ENCODE assay signal across 8 cellular contexts in genomic region chr19:46579286-46579944, GRCh38. TPM values are rescaled to one million over a fixed set of nuclear protein-coding genes. Genes with fewer than 3 reads are reported as not detected.
A peak's percentile ranks its signal among the peaks of the same experiment; 100 is the strongest.
DNase-seq lines count a peak whose midpoint lies in the region; ATAC-seq, FAIRE-seq and TF ChIP-seq lines count a peak whose summit lies in the region.

No MANE protein-coding gene starts in this region.

- peaks cover 3% of the 10 kb centered on the region for H3K27me3 Mint-ChIP-seq in glutamatergic neuron (ENCODE audit: unreplicated experiment)

- H3K4me3 ChIP-seq in kidney (ENCODE audit: low read length in 2 of 2) (no peak overlapping the region), upper lobe of left lung (no peak overlapping the region)

- no peak overlapping the region for H3K9ac ChIP-seq in kidney (ENCODE audit: low read length in 2 of 2)

- H3K27ac ChIP-seq in kidney (ENCODE audit: low read depth in 2 of 2, low read length in 2 of 2) (no peak overlapping the region), upper lobe of left lung (no peak overlapping the region)

- TF ChIP-seq CTCF in glutamatergic neuron (IDR thresholded peaks at IDR 0.05; ENCODE audit: partially characterized antibody, unreplicated experiment) (peak; percentile 83), kidney (IDR thresholded peaks at IDR 0.05; ENCODE audit: borderline replicate concordance, extremely low read depth, insufficient read depth) (no peak), upper lobe of left lung (IDR thresholded peaks at IDR 0.05) (peak in 2 of 6 experiments; percentile 7 to 11)

- H3K36me3 ChIP-seq in kidney (ENCODE audit: control insufficient read depth in 1 of 2, insufficient read depth in 2 of 2, low read length in 2 of 2) = no peaks in the 10 kb centered on the region
- H3K36me3 ChIP-seq in upper lobe of left lung = no peaks in the 10 kb centered on the region

- no peak overlapping the region for H3K27ac Mint-ChIP-seq in glutamatergic neuron (ENCODE audit: unreplicated experiment)

- H3K4me1 ChIP-seq in kidney (ENCODE audit: control insufficient read depth in 1 of 2, insufficient read depth in 1 of 2, low read depth in 1 of 2, low read length in 2 of 2) = no peaks in the 10 kb centered on the region
- H3K4me1 ChIP-seq in upper lobe of left lung = no peaks in the 10 kb centered on the region

- no peak overlapping the region for H3K4me3 Mint-ChIP-seq in glutamatergic neuron (ENCODE audit: unreplicated experiment)

- 65 to 87% methylated on average over 10 of the region's 10 CpGs for WGBS in upper lobe of left lung, 2 donors

- no peaks in the 10 kb centered on the region for H3K36me3 Mint-ChIP-seq in glutamatergic neuron (ENCODE audit: unreplicated experiment)

- ATAC-seq in GM18868 (IDR thresholded peaks at IDR 0.05; ENCODE audit: unreplicated experiment) = no peak
- ATAC-seq in upper lobe of left lung (ENCODE audit: low FRiP score in 2 of 2) = no peak

- H3K4me1 Mint-ChIP-seq in glutamatergic neuron (ENCODE audit: low read depth, unreplicated experiment) = peaks cover 4% of the 10 kb centered on the region

- no peak for FAIRE-seq in kidney (lab: Jason Lieb, UNC)

- peak; percentile 42 to 44 for DNase-seq in activated CD4-positive, alpha-beta T cell treated with anti-CD3 and anti-CD28 coated beads for 4 hours
- DNase-seq in activated CD4-positive, alpha-beta T cell treated with anti-CD3 and anti-CD28 coated beads for 1 hour = no peak
- peak; percentile 65 for DNase-seq in activated CD4-positive, alpha-beta T cell treated with anti-CD3 and anti-CD28 coated beads for 48 hours
- peak; percentile 82 for DNase-seq in glutamatergic neuron
- DNase-seq in superior temporal gyrus (ENCODE audit: extremely low spot score) = peak; percentile 81
- no peak for DNase-seq in kidney
- DNase-seq in upper lobe of left lung = no peak

- no peaks in the 10 kb centered on the region for H3K27me3 ChIP-seq in upper lobe of left lung

- no peak for TF ChIP-seq EP300 in upper lobe of left lung (IDR thresholded peaks at IDR 0.05)

- no peak for TF ChIP-seq POLR2A in upper lobe of left lung (IDR thresholded peaks at IDR 0.05)

- intact Hi-C loops in kidney (cut with DNase I) = no loop called here

- H3K9me3 ChIP-seq in kidney (ENCODE audit: control insufficient read depth in 1 of 2, low read length in 2 of 2) (no peaks in the 10 kb centered on the region), upper lobe of left lung (no peaks in the 10 kb centered on the region)

- H3K9me3 Mint-ChIP-seq in glutamatergic neuron (ENCODE audit: unreplicated experiment) = peaks cover 4% of the 10 kb centered on the region

RNA-seq across cellular contexts. Expression of gene CALM3, which starts 21.7 kb away (rescaled TPM):
- total RNA-seq in glutamatergic neuron (ENCODE audit: unreplicated experiment) (845 TPM), kidney (217 TPM), upper lobe of left lung (100 to 1,000 TPM in 4 of 6 donors, 10 to 100 TPM in 2; 74.4 to 176 (median 123) TPM)
- polyA plus RNA-seq in kidney (ENCODE audit: insufficient read depth, low read depth, low replicate concordance) = 350 TPM

RNA-seq across cellular contexts. Expression of gene PTGIR, which starts 45.5 kb away (rescaled TPM):
- total RNA-seq in glutamatergic neuron (ENCODE audit: unreplicated experiment) = 0.27 TPM
- 10.1 TPM for total RNA-seq in kidney
- polyA plus RNA-seq in kidney (ENCODE audit: insufficient read depth, low read depth, low replicate concordance) = 7.5 TPM
- total RNA-seq in upper lobe of left lung = 10 to 100 TPM in 3 of 6 donors, 1 to 10 TPM in 3; 6.4 to 26.0 (median 11.1) TPM

RNA-seq across cellular contexts. Expression of gene GNG8, which starts 56.6 kb away (rescaled TPM):
- 54.6 TPM for total RNA-seq in glutamatergic neuron (ENCODE audit: unreplicated experiment)
- total RNA-seq in kidney = not detected
- not detected for polyA plus RNA-seq in kidney (ENCODE audit: insufficient read depth, low read depth, low replicate concordance)
- not detected for total RNA-seq in upper lobe of left lung

Comparison
In these comparisons a context has a peak if more than half of its experiments do, and no peak if none do; other contexts are left out.
1. DNase-seq: peak in activated CD4-positive, alpha-beta T cell treated with anti-CD3 and anti-CD28 coated beads for 4 hours (2 of 2), activated CD4-positive, alpha-beta T cell treated with anti-CD3 and anti-CD28 coated beads for 48 hours (single experiment), glutamatergic neuron (single experiment) and superior temporal gyrus (single experiment); none in activated CD4-positive, alpha-beta T cell treated with anti-CD3 and anti-CD28 coated beads for 1 hour (single experiment), kidney (single experiment) and upper lobe of left lung (0 of 2).
2. RNA of gene GNG8, which starts 56.6 kb away (total RNA-seq): 54.6 TPM in glutamatergic neuron (single experiment); not detected in kidney (single experiment) and not detected in upper lobe of left lung; every median in the first group is over 10 times any median in the second.